In genomic region chr21:28537371-28538079, GRCh38 we compare ENCODE assay signal across 15 cellular contexts.
DNase-seq lines count a peak whose midpoint lies in the region; ATAC-seq and TF ChIP-seq lines count a peak whose summit lies in the region.
"Had no signal": no experiment of that assay in that cellular context is flagged by ENCODE, and none has a peak within 500 bp of the region (broad histone marks: within the 10 kb centered on the region; RNA-seq: fewer than 3 reads in every experiment).

No MANE protein-coding gene starts in this region.

- ATAC-seq in HG03175 (IDR thresholded peaks at IDR 0.05; ENCODE audit: unreplicated experiment), result no peak
- ATAC-seq: activated T-cell treated with anti-CD3 and anti-CD28 coated beads, Interleukin-2, amount 50 U/mL, for 4 hours; K562; Panc1 had no signal

- no peaks in the 10 kb centered on the region for H3K36me3 ChIP-seq in MM.1S (replicated peaks; ENCODE audit: insufficient read depth, low read length)

- H3F3A ChIP-seq in MM.1S (ENCODE audit: insufficient read depth, low read length), result no peaks in the 10 kb centered on the region

- H3K9me3 ChIP-seq in MM.1S (replicated peaks; ENCODE audit: insufficient read depth, low read length), result no peaks in the 10 kb centered on the region

- peak; percentile 10 for DNase-seq in AG08396 (ENCODE audit: low spot score)
- peak; percentile 97 for DNase-seq in HS-5 (ENCODE audit: low read depth)
- peak; percentile 30 for DNase-seq in astrocyte of the hippocampus (ENCODE audit: low read depth, low spot score)
- peak; percentile 13 for DNase-seq in hepatic stellate cell (ENCODE audit: low spot score)
- no peak for DNase-seq in MM.1S
- no peak for DNase-seq in NCI-H526 treated with DMSO at 0.1 percent for 48 hours (lab: John Stamatoyannopoulos, UW)
- no peak for DNase-seq in NCI-H774 (lab: John Stamatoyannopoulos, UW)
- DNase-seq: activated CD4-positive, alpha-beta T cell treated with anti-CD3 and anti-CD28 coated beads for 48 hours; activated T-cell treated with anti-CD3 and anti-CD28 coated beads, Interleukin-2, amount 50 U/mL, for 4 hours; dorsolateral prefrontal cortex; NCI-H1436; NCI-H510A treated with DMSO at 0.1 percent for 48 hours had no signal

- no peak for TF ChIP-seq CTCF in MM.1S (IDR thresholded peaks at IDR 0.05; ENCODE audit: low read length)

- H3K9me2 ChIP-seq in MM.1S (replicated peaks; ENCODE audit: insufficient read depth, low read length), result no peaks in the 10 kb centered on the region

- no peak overlapping the region for H3K4me3 ChIP-seq in MM.1S (ENCODE audit: low read length)
- H3K4me3 ChIP-seq: dorsolateral prefrontal cortex, K562 had no signal

- no peaks in the 10 kb centered on the region for H4K20me1 ChIP-seq in MM.1S (ENCODE audit: insufficient read depth, low read length)

- H2AFZ ChIP-seq in MM.1S (ENCODE audit: low read length), result no peak overlapping the region

- no peak overlapping the region for H3K4me2 ChIP-seq in MM.1S (ENCODE audit: low read depth, low read length)

- no peaks in the 10 kb centered on the region for H3K79me2 ChIP-seq in MM.1S (ENCODE audit: low read length)

- no peaks in the 10 kb centered on the region for H3K27me3 ChIP-seq in MM.1S (replicated peaks; ENCODE audit: insufficient read depth, low read length)
- H3K27me3 ChIP-seq: dorsolateral prefrontal cortex had no signal

- H3K9ac ChIP-seq in MM.1S (ENCODE audit: low read length), result no peak overlapping the region

- H3K27ac ChIP-seq in MM.1S (ENCODE audit: low read length), result no peak overlapping the region
- H3K27ac ChIP-seq: dorsolateral prefrontal cortex had no signal

- H3K4me1 ChIP-seq in MM.1S (ENCODE audit: low read length), result no peaks in the 10 kb centered on the region

Comparison
In these comparisons a context has a peak if more than half of its experiments do, and no peak if none do; other contexts are left out.
1. DNase-seq: peak in AG08396 (single experiment), HS-5 (single experiment), astrocyte of the hippocampus (single experiment) and hepatic stellate cell (single experiment); none in MM.1S (single experiment), NCI-H526 treated with DMSO at 0.1 percent for 48 hours (single experiment) and NCI-H774 (single experiment).